8 cellular contexts compared by ENCODE assay signal in genomic region chr20:57748601-57749130, GRCh38. TPM values are rescaled to one million over a fixed set of nuclear protein-coding genes. Genes with fewer than 3 reads are reported as not detected.
DNase-seq lines count a peak whose midpoint lies in the region; ATAC-seq and TF ChIP-seq lines count a peak whose summit lies in the region.

No MANE protein-coding gene starts in this region.

- no peak for TF ChIP-seq POLR2A in esophagus muscularis mucosa (IDR thresholded peaks at IDR 0.05; ENCODE audit: low read depth)

- 17% methylated on average over 24 of the region's 29 CpGs for WGBS in esophagus muscularis mucosa

- peaks cover 14% of the 10 kb centered on the region for H3K27me3 ChIP-seq in CD4-positive, alpha-beta T cell (ENCODE audit: control insufficient read depth, insufficient read depth, low read length)
- H3K27me3 ChIP-seq in esophagus muscularis mucosa: no peaks in the 10 kb centered on the region

- H3K36me3 Mint-ChIP-seq in CD4-positive, alpha-beta T cell (ENCODE audit: low read depth): no peaks in the 10 kb centered on the region
- no peaks in the 10 kb centered on the region for H3K36me3 Mint-ChIP-seq in naive thymus-derived CD8-positive, alpha-beta T cell

- no peaks in the 10 kb centered on the region for H3K36me3 ChIP-seq in esophagus muscularis mucosa

- peak; percentile 18 to 63 (median 38) for DNase-seq in CD4-positive, alpha-beta T cell
- DNase-seq in NCI-H774 (lab: John Stamatoyannopoulos, UW) (peak; percentile 1), activated T-cell treated with anti-CD3 and anti-CD28 coated beads for 4 hours (peak; percentile 20), esophagus muscularis mucosa (ENCODE audit: extremely low spot score) (no peak), HuH-7 (ENCODE audit: low spot score) (no peak)
- DNase-seq in naive thymus-derived CD8-positive, alpha-beta T cell: peak; percentile 11 to 74 (median 38)
- peak; percentile 19 to 52 (median 36) for DNase-seq in stimulated activated naive CD4-positive, alpha-beta T cell (lab: John Stamatoyannopoulos, UW)

- peaks cover 9% of the 10 kb centered on the region for H3K4me1 Mint-ChIP-seq in CD4-positive, alpha-beta T cell (ENCODE audit: low read depth)
- H3K4me1 Mint-ChIP-seq in naive thymus-derived CD8-positive, alpha-beta T cell: peaks cover 6 to 15% (median 12%) of the 10 kb centered on the region in 4 donors

- H3K4me3 Mint-ChIP-seq in CD4-positive, alpha-beta T cell: peak overlapping the region; percentile 62
- H3K4me3 Mint-ChIP-seq in naive thymus-derived CD8-positive, alpha-beta T cell: peak overlapping the region; percentile 77 to 92 (median 82)

- H3K9me3 ChIP-seq in CD4-positive, alpha-beta T cell (ENCODE audit: control insufficient read depth, low read length): no peaks in the 10 kb centered on the region
- H3K9me3 ChIP-seq in esophagus muscularis mucosa: no peaks in the 10 kb centered on the region

- intact Hi-C loops in CD4-positive, alpha-beta T cell (cut with DNase I, micrococcal nuclease): no loop called here
- intact Hi-C loops in esophagus muscularis mucosa (cut with DNase I): loop anchor here (5.0 to 10.0 kb wide), 2 partner anchors 36 to 64 kb away; partner anchors contain the start of gene PMEPA1

- H3K27ac Mint-ChIP-seq in CD4-positive, alpha-beta T cell: peak overlapping the region; percentile 2
- peak overlapping the region in 5 of 10 donors; percentile 34 to 76 (median 46) for H3K27ac Mint-ChIP-seq in naive thymus-derived CD8-positive, alpha-beta T cell

- CTCF ChIA-PET in CD4-positive, alpha-beta T cell (lab: Charles Lee): no interaction called here

- TF ChIP-seq CTCF in CD4-positive, alpha-beta T cell (IDR thresholded peaks at IDR 0.05): no peak
- peak in 2 of 3 experiments; percentile 6 to 10 for TF ChIP-seq CTCF in esophagus muscularis mucosa (IDR thresholded peaks at IDR 0.05)

- POLR2A ChIA-PET in CD4-positive, alpha-beta T cell (lab: Charles Lee): no interaction called here
- POLR2A ChIA-PET in naive thymus-derived CD8-positive, alpha-beta T cell (lab: Charles Lee): no interaction called here

- no peak overlapping the region for H3K27ac ChIP-seq in CD4-positive, alpha-beta T cell (ENCODE audit: low read depth, low read length)
- H3K27ac ChIP-seq in esophagus muscularis mucosa (replicated peaks in 1 of 4): peak overlapping the region; percentile 75 to 85 (median 79)

- peaks cover 24 to 40% (median 37%) of the 10 kb centered on the region in 4 donors for H3K4me1 ChIP-seq in esophagus muscularis mucosa

- ATAC-seq in CD4-positive, alpha-beta T cell (ENCODE audit: poor library complexity): peak; percentile 89
- ATAC-seq in HG02588 (IDR thresholded peaks at IDR 0.05; ENCODE audit: unreplicated experiment): peak; percentile 60
- ATAC-seq in naive thymus-derived CD8-positive, alpha-beta T cell: peak; percentile 95 to 96

- peak; percentile 45 for TF ChIP-seq EP300 in esophagus muscularis mucosa (IDR thresholded peaks at IDR 0.05)

- H3K9me3 Mint-ChIP-seq in CD4-positive, alpha-beta T cell: no peaks in the 10 kb centered on the region
- peaks cover 0 to 5% (median 0%) of the 10 kb centered on the region in 9 donors for H3K9me3 Mint-ChIP-seq in naive thymus-derived CD8-positive, alpha-beta T cell

- peaks cover 33% of the 10 kb centered on the region for H3K27me3 Mint-ChIP-seq in CD4-positive, alpha-beta T cell
- H3K27me3 Mint-ChIP-seq in naive thymus-derived CD8-positive, alpha-beta T cell: peaks cover 1 to 38% (median 12%) of the 10 kb centered on the region in 5 donors

- peak overlapping the region; percentile 46 to 60 (median 50) for H3K4me3 ChIP-seq in esophagus muscularis mucosa

RNA-seq across cellular contexts. Expression of gene PMEPA1, which starts 38.9 kb away (rescaled TPM):
- total RNA-seq in CD4-positive, alpha-beta T cell: 10 to 100 TPM; 15.7 to 18.0 TPM
- total RNA-seq in esophagus muscularis mucosa: 10 to 100 TPM; 10.4 to 37.8 (median 17.4) TPM
- 10 to 100 TPM; 12.2 to 14.3 TPM for total RNA-seq in naive thymus-derived CD8-positive, alpha-beta T cell
- polyA plus RNA-seq in naive thymus-derived CD8-positive, alpha-beta T cell: 1 to 10 TPM; 1.6 to 5.0 (median 3.5) TPM

Comparison
In these comparisons a context has a peak if more than half of its experiments do, and no peak if none do; other contexts are left out.
1. DNase-seq: peak in CD4-positive, alpha-beta T cell (10 of 10), NCI-H774 (single experiment), activated T-cell treated with anti-CD3 and anti-CD28 coated beads for 4 hours (single experiment), naive thymus-derived CD8-positive, alpha-beta T cell (10 of 10) and stimulated activated naive CD4-positive, alpha-beta T cell (6 of 6); none in esophagus muscularis mucosa (single experiment) and HuH-7 (single experiment).
2. Peak in every context shown above with its lines, with median percentiles within 50 percentile points of each other: ATAC-seq.